ENCODE assay signal across 8 cellular contexts in genomic region chr18:32770651-32771168, GRCh38. TPM values are rescaled to one million over a fixed set of nuclear protein-coding genes. Genes with fewer than 3 reads are reported as not detected.
DNase-seq lines count a peak whose midpoint lies in the region; ATAC-seq and TF ChIP-seq lines count a peak whose summit lies in the region.

No MANE protein-coding gene starts in this region.

- DNase-seq in NCI-H1417 (lab: John Stamatoyannopoulos, UW) (peak in 2 of 3 experiments; percentile 65 to 66), NCI-H1417 treated with DMSO at 0.1 percent for 48 hours (lab: John Stamatoyannopoulos, UW) (no peak), astrocyte of the hippocampus (ENCODE audit: low read depth, low spot score) (peak; percentile 9), mesenchymal stem cell (no peak), suprapubic skin (ENCODE audit: low spot score in 2 of 2) (no peak), SKM-1 treated with dmso at 0.1 percent for 144 hours (lab: John Stamatoyannopoulos, UW; ENCODE audit: unreplicated experiment) (no peak), superior temporal gyrus (ENCODE audit: extremely low spot score) (no peak)

- no peak for TF ChIP-seq POLR2A in suprapubic skin (IDR thresholded peaks at IDR 0.05)

- peak overlapping the region in 1 of 2 experiments; percentile 93 for H3K14ac ChIP-seq in mesenchymal stem cell (ENCODE audit: low read length in 2 of 2)

- H3K27me3 ChIP-seq in mesenchymal stem cell (ENCODE audit: control insufficient read depth in 1 of 2, insufficient read depth in 1 of 2, low read length in 2 of 2) (peaks cover 11 to 55% of the 10 kb centered on the region in 2 experiments), suprapubic skin (peaks cover 47% of the 10 kb centered on the region)

- H3K4ac ChIP-seq in mesenchymal stem cell (ENCODE audit: low read depth in 1 of 2, low read length in 2 of 2), result peak overlapping the region; percentile 29 to 67

- peak overlapping the region; percentile 66 for H2AFZ ChIP-seq in mesenchymal stem cell (ENCODE audit: low read depth, low read length)

- H2BK5ac ChIP-seq in mesenchymal stem cell (ENCODE audit: low read depth, low read length, poor library complexity, severe bottlenecking), result no peak overlapping the region

- H3K18ac ChIP-seq in mesenchymal stem cell (ENCODE audit: low read depth in 1 of 2, low read length in 2 of 2), result peak overlapping the region; percentile 92

- peak overlapping the region in 1 of 2 experiments; percentile 57 for H3K23ac ChIP-seq in mesenchymal stem cell (ENCODE audit: low read length in 2 of 2)

- H2BK15ac ChIP-seq in mesenchymal stem cell (ENCODE audit: low read depth, poor library complexity, severe bottlenecking), result no peak overlapping the region

- 1% methylated on average over 25 of the region's 34 CpGs for WGBS in mesenchymal stem cell
- WGBS in suprapubic skin, result 2% methylated on average over 9 of the region's 34 CpGs

- H3K4me3 ChIP-seq in mesenchymal stem cell (ENCODE audit: insufficient read depth in 1 of 2, low read depth in 1 of 2, low read length in 2 of 2) (peak overlapping the region; percentile 56 to 61), suprapubic skin (peak overlapping the region; percentile 50)

- no peak overlapping the region for H2AK5ac ChIP-seq in mesenchymal stem cell (ENCODE audit: low read length, severe bottlenecking)

- H3K79me1 ChIP-seq in mesenchymal stem cell (replicated peaks; ENCODE audit: low read length, poor library complexity, severe bottlenecking), result no peaks in the 10 kb centered on the region

- no peak for TF ChIP-seq EP300 in suprapubic skin (IDR thresholded peaks at IDR 0.05)

- H3K9me3 ChIP-seq in mesenchymal stem cell (ENCODE audit: control insufficient read depth, low read length) (no peaks in the 10 kb centered on the region), suprapubic skin (no peaks in the 10 kb centered on the region)

- peak overlapping the region; percentile 87 for H4K91ac ChIP-seq in mesenchymal stem cell (ENCODE audit: low read length)

- no peak for TF ChIP-seq CTCF in suprapubic skin (IDR thresholded peaks at IDR 0.05)

- H4K8ac ChIP-seq in mesenchymal stem cell (ENCODE audit: low read length), result peak overlapping the region; percentile 16

- peak overlapping the region; percentile 74 for H3K4me2 ChIP-seq in mesenchymal stem cell (ENCODE audit: low read length, poor library complexity, severe bottlenecking)

- H2BK120ac ChIP-seq in mesenchymal stem cell (ENCODE audit: low read depth, low read length), result peak overlapping the region; percentile 45

- no peak for ATAC-seq in GM18868 (IDR thresholded peaks at IDR 0.05; ENCODE audit: unreplicated experiment)

- no peaks in the 10 kb centered on the region for H3K36me3 ChIP-seq in mesenchymal stem cell (ENCODE audit: control insufficient read depth in 1 of 2, insufficient read depth in 2 of 2, low read depth in 1 of 2, low read length in 2 of 2)
- H3K36me3 ChIP-seq in suprapubic skin, result no peaks in the 10 kb centered on the region

- H3K9ac ChIP-seq in mesenchymal stem cell (ENCODE audit: low read length), result no peak overlapping the region

- H3K27ac ChIP-seq in mesenchymal stem cell (ENCODE audit: low read length, poor library complexity, severe bottlenecking) (no peak overlapping the region), suprapubic skin (no peak overlapping the region)

- H3K4me1 ChIP-seq in mesenchymal stem cell (ENCODE audit: control insufficient read depth, insufficient read depth, low read depth, low read length), result peaks cover 25% of the 10 kb centered on the region
- peaks cover 35% of the 10 kb centered on the region for H3K4me1 ChIP-seq in suprapubic skin

- H2BK12ac ChIP-seq in mesenchymal stem cell (ENCODE audit: low read length in 2 of 2), result peak overlapping the region in 1 of 2 experiments; percentile 65

RNA-seq across cellular contexts. Expression of gene KLHL14, which starts 2.1 kb away (rescaled TPM):
- 18.0 TPM for polyA plus RNA-seq in mesenchymal stem cell (2013, experiment 1 of 2)
- 17.8 TPM for polyA plus RNA-seq in mesenchymal stem cell (2013, experiment 2 of 2)
- under 1 TPM in 2 of 4 donors, not detected in 2; 0.13 to 0.24 TPM for total RNA-seq in suprapubic skin

Comparison
In these comparisons a context has a peak if more than half of its experiments do, and no peak if none do; other contexts are left out.
1. DNase-seq: peak in NCI-H1417 (2 of 3) and astrocyte of the hippocampus (single experiment); none in NCI-H1417 treated with DMSO at 0.1 percent for 48 hours (single experiment), mesenchymal stem cell (single experiment), suprapubic skin (0 of 2), SKM-1 treated with dmso at 0.1 percent for 144 hours (single experiment) and superior temporal gyrus (single experiment).